In the genomic region with DNA sequence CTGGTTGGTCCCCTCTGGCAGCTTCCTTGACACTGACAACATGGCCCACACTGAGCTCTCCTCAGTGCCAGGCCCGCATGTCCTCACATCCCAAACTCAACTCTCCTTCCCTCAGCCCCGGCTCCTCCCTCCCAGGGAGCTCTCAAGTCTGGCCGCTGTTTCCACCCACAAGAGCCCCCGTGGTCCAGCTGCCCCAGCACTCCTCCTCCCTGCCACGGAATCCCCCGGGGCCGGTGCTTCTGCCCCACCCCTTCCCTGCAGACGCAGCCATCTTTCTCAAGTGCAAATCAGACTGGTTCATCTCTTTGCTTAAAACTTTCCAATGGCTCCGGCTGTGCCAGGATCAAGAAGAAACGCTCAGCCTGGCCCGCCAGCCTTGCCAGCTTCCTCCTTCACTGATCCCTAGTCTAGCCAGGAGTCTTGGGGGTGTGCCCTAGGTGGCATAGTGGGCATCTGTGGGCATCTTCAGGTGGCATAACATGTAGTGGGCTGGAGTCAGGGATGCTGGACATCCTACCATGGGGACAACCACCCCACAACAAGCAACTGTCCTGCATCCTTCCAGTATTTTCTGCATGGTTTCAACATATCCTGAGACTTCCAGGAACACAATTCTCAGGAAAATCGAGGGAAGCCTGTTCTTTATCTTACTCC, we compare ENCODE assay signal across 20 cellular contexts. TPM values are rescaled to one million over a fixed set of nuclear protein-coding genes. Genes with fewer than 3 reads are reported as not detected.
"Had no signal": no experiment of that assay in that cellular context is flagged by ENCODE, and none has a peak within 500 bp of the region (broad histone marks: within the 10 kb centered on the region; RNA-seq: fewer than 3 reads in every experiment).

No MANE protein-coding gene starts in this region.

- H3K4me3 Mint-ChIP-seq: brain; memory B cell; neural crest cell; stimulated activated effector memory CD8-positive, alpha-beta T cell treated with anti-CD3 and anti-CD28 coated beads, Interleukin-12 subunit alpha, Interleukin-12 subunit beta, amount 100 ng/mL, for 72 hours; type B pancreatic cell had no signal

- H3K9me3 ChIP-seq: esophagus muscularis mucosa, heart left ventricle, pancreas had no signal

- FAIRE-seq: endometrium, pancreas had no signal

- DNase-seq: activated CD4-positive, alpha-beta T cell treated with anti-CD3 and anti-CD28 coated beads, Interleukin-2, amount 50 U/mL, for 1 hour; activated CD4-positive, CD25-positive, alpha-beta regulatory T cell; activated effector memory CD4-positive, alpha-beta T cell treated with anti-CD3 and anti-CD28 coated beads, Interleukin-2, amount 50 U/mL, for 16 hours; activated T-cell treated with anti-CD3 and anti-CD28 coated beads, Interleukin-2, amount 50 U/mL, for 1 hour; amniotic stem cell; cerebellar nuclear complex; foreskin fibroblast; heart left ventricle; left colon; pancreas; T-helper 17 cell had no signal

- H3K4me3 ChIP-seq: esophagus muscularis mucosa, heart left ventricle, pancreas, smooth muscle cell had no signal

- H3K27me3 Mint-ChIP-seq: brain, memory B cell, T-helper 17 cell, type B pancreatic cell had no signal

- ATAC-seq: activated naive CD4-positive, alpha-beta T cell treated with anti-CD3 and anti-CD28 coated beads, Interleukin-2, amount 50 U/mL, for 72 hours; left colon; stimulated activated effector memory CD8-positive, alpha-beta T cell treated with anti-CD3 and anti-CD28 coated beads, Interleukin-12 subunit alpha, Interleukin-12 subunit beta, amount 100 ng/mL, for 72 hours; T-helper 17 cell had no signal

- H3K9me3 Mint-ChIP-seq: activated naive CD4-positive, alpha-beta T cell treated with anti-CD3 and anti-CD28 coated beads, Interleukin-2, amount 50 U/mL, for 72 hours; brain; memory B cell; neural crest cell; stimulated activated effector memory CD8-positive, alpha-beta T cell treated with anti-CD3 and anti-CD28 coated beads, Interleukin-12 subunit alpha, Interleukin-12 subunit beta, amount 100 ng/mL, for 72 hours; type B pancreatic cell had no signal

- H3K4me1 Mint-ChIP-seq: neural crest cell had no signal

- H3K27me3 ChIP-seq: esophagus muscularis mucosa, heart left ventricle, pancreas had no signal

- H3K4me2 ChIP-seq: smooth muscle cell had no signal

- H3K27ac ChIP-seq: esophagus muscularis mucosa, pancreas had no signal

- H3K27ac Mint-ChIP-seq: stimulated activated effector memory CD8-positive, alpha-beta T cell treated with anti-CD3 and anti-CD28 coated beads, Interleukin-12 subunit alpha, Interleukin-12 subunit beta, amount 100 ng/mL, for 72 hours; T-helper 17 cell; type B pancreatic cell had no signal

RNA-seq across cellular contexts. Expression of a gene that starts 22.3 kb away (rescaled TPM):
- total RNA-seq: smooth muscle cell had no signal
- polyA plus RNA-seq: smooth muscle cell had no signal
